Comparison of ENCODE assay signal across 1 cellular context in the genomic region with DNA sequence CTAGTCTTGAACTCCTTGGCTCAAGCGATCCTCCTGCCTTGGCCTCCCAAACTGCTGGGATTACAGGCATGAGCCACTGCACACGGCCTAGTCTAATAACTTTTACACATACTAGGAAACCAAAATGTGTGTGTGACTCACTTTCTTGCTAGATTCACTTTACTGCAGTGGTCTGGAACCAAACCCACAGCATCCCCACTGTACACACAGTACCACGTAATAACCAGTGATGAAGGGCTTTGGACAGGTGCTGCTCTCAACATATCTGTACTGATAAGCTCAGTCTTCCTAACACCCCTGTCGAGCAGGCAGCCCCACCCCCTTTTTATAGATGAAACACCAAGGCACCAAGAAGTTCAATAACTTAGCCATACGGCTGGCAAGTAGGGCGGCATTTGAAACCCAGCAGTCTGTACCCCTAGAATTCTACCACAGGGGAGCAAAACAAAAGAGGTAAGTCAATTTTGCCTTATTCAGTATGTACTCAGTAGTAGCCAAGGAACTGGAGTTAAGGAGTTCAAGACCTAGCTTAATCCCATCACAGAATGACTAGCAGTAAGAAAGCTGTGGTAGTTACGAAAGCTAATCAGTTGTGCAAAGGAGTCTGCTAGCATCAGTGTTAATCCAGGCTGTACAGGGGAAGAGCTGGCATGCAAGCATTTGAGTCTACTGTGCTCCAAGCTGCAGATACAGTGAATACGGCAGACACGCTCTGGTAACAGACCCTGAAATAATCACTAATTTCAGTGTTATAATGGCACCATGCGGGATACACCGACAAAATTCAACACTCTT.
TF ChIP-seq lines count a peak whose summit lies in the region.

No MANE protein-coding gene starts in this region.

TF ChIP-seq in GM12878, 131 proteins besides CTCF, POLR2A, EP300 and RAD21:
- TF ChIP-seq, protein P1, sequence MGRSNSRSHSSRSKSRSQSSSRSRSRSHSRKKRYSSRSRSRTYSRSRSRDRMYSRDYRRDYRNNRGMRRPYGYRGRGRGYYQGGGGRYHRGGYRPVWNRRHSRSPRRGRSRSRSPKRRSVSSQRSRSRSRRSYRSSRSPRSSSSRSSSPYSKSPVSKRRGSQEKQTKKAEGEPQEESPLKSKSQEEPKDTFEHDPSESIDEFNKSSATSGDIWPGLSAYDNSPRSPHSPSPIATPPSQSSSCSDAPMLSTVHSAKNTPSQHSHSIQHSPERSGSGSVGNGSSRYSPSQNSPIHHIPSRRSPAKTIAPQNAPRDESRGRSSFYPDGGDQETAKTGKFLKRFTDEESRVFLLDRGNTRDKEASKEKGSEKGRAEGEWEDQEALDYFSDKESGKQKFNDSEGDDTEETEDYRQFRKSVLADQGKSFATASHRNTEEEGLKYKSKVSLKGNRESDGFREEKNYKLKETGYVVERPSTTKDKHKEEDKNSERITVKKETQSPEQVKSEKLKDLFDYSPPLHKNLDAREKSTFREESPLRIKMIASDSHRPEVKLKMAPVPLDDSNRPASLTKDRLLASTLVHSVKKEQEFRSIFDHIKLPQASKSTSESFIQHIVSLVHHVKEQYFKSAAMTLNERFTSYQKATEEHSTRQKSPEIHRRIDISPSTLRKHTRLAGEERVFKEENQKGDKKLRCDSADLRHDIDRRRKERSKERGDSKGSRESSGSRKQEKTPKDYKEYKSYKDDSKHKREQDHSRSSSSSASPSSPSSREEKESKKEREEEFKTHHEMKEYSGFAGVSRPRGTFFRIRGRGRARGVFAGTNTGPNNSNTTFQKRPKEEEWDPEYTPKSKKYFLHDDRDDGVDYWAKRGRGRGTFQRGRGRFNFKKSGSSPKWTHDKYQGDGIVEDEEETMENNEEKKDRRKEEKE (IDR thresholded peaks at IDR 0.05): no peak
- TF ChIP-seq NBN (IDR thresholded peaks at IDR 0.05) (no peak), ATF7 (IDR thresholded peaks at IDR 0.05; ENCODE audit: low read depth) (no peak), CHD2 (IDR thresholded peaks at IDR 0.05; ENCODE audit: borderline replicate concordance, low read depth, low read length) (no peak), ZNF217 (IDR thresholded peaks at IDR 0.05) (no peak), STAT1 (conservative IDR thresholded peaks at IDR 0.05) (no peak), KAT2A (conservative IDR thresholded peaks at IDR 0.05; ENCODE audit: control insufficient read depth, low read depth, low read length) (no peak), HDGF (IDR thresholded peaks at IDR 0.05) (no peak), HCFC1 (IDR thresholded peaks at IDR 0.05; ENCODE audit: low read length) (no peak), STAT3 (IDR thresholded peaks at IDR 0.05; ENCODE audit: low read depth, low read length) (no peak), GATAD2B (conservative IDR thresholded peaks at IDR 0.05; ENCODE audit: low read depth) (no peak)
- TF ChIP-seq, protein P2, sequence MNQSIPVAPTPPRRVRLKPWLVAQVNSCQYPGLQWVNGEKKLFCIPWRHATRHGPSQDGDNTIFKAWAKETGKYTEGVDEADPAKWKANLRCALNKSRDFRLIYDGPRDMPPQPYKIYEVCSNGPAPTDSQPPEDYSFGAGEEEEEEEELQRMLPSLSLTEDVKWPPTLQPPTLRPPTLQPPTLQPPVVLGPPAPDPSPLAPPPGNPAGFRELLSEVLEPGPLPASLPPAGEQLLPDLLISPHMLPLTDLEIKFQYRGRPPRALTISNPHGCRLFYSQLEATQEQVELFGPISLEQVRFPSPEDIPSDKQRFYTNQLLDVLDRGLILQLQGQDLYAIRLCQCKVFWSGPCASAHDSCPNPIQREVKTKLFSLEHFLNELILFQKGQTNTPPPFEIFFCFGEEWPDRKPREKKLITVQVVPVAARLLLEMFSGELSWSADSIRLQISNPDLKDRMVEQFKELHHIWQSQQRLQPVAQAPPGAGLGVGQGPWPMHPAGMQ (IDR thresholded peaks at IDR 0.05; ENCODE audit: borderline replicate concordance): no peak
